ENCODE assay signal across 30 cellular contexts in genomic region chr15:40241305-40242215, GRCh38. TPM values are rescaled to one million over a fixed set of nuclear protein-coding genes. Genes with fewer than 3 reads are reported as not detected.
A peak's percentile ranks its signal among the peaks of the same experiment; 100 is the strongest.
DNase-seq lines count a peak whose midpoint lies in the region; ATAC-seq and TF ChIP-seq lines count a peak whose summit lies in the region.
"Had no signal": no experiment of that assay in that cellular context is flagged by ENCODE, and none has a peak within 500 bp of the region (broad histone marks: within the 10 kb centered on the region; RNA-seq: fewer than 3 reads in every experiment).

No MANE protein-coding gene starts in this region.

- no TSS peak for BruUV-seq in MCF 10A (replicated peaks; lab: Mats Ljungman, UMichigan)

- peaks cover 37% of the 10 kb centered on the region for H3K4me1 Mint-ChIP-seq in MCF 10A (ENCODE audit: insufficient read depth, unreplicated experiment)

- no peaks in the 10 kb centered on the region for H3K27me3 Mint-ChIP-seq in MCF 10A (ENCODE audit: insufficient read depth, unreplicated experiment)

- CTCF ChIA-PET in MCF 10A (lab: Yijun Ruan, JAX): interaction anchor here (0.7 to 8.8 kb wide), 12 partner anchors 11 to 137 kb away, joined by 3 to 127 read pairs (median 3); no protein-coding TSS in a partner anchor

- WGBS in sigmoid colon, 2 donors: 92 to 93% methylated on average over 14 of the region's 14 CpGs
- no CpG with 5 or more reads among the region's 14 CpGs for WGBS in gastroesophageal sphincter (ENCODE audit: low coverage in 1 of 2), 2 donors

- peaks cover 20% of the 10 kb centered on the region for H3K36me3 Mint-ChIP-seq in MCF 10A (ENCODE audit: insufficient read depth, unreplicated experiment)
- H3K36me3 Mint-ChIP-seq: activated CD4-positive, alpha-beta memory T cell treated with anti-CD3 and anti-CD28 coated beads for 36 hours; memory B cell had no signal

- ATAC-seq in HG03457 (IDR thresholded peaks at IDR 0.05; ENCODE audit: unreplicated experiment) (no peak), gastroesophageal sphincter (no peak)
- ATAC-seq: gastrocnemius medialis, right cardiac atrium had no signal

- TF ChIP-seq EP300 in sigmoid colon (IDR thresholded peaks at IDR 0.05) (no peak), gastroesophageal sphincter (IDR thresholded peaks at IDR 0.05) (no peak)

- no peak overlapping the region for H3K4me3 ChIP-seq in sigmoid colon
- no peak overlapping the region for H3K4me3 ChIP-seq in gastroesophageal sphincter
- H3K4me3 ChIP-seq: cardiac muscle cell, gastrocnemius medialis, K562 had no signal

- POLR2A ChIA-PET in MCF 10A (lab: Yijun Ruan, JAX): interaction anchor here (0.6 to 4.0 kb wide), 14 partner anchors 8 to 535 kb away, joined by 3 to 42 read pairs (median 4); partner anchors contain the start of gene SRP14

- H3K27ac ChIP-seq in sigmoid colon (no peak overlapping the region), gastroesophageal sphincter (no peak overlapping the region)
- H3K27ac ChIP-seq: C4-2B, cardiac muscle cell, gastrocnemius medialis had no signal

- no peak for TF ChIP-seq POLR2A in sigmoid colon (IDR thresholded peaks at IDR 0.05)
- no peak for TF ChIP-seq POLR2A in gastroesophageal sphincter (IDR thresholded peaks at IDR 0.05)

- TF ChIP-seq CTCF in GM20000 (IDR thresholded peaks at IDR 0.05; ENCODE audit: extremely low read depth, missing control alignments): no peak
- no peak for TF ChIP-seq CTCF in MCF 10A (IDR thresholded peaks at IDR 0.05; ENCODE audit: unreplicated experiment)
- no peak for TF ChIP-seq CTCF in sigmoid colon (IDR thresholded peaks at IDR 0.05)
- no peak for TF ChIP-seq CTCF in gastroesophageal sphincter (IDR thresholded peaks at IDR 0.05)

- H3K9me3 Mint-ChIP-seq in MCF 10A (ENCODE audit: unreplicated experiment): no peaks in the 10 kb centered on the region
- H3K9me3 Mint-ChIP-seq: activated CD4-positive, alpha-beta memory T cell treated with anti-CD3 and anti-CD28 coated beads for 36 hours; activated naive CD4-positive, alpha-beta T cell treated with anti-CD3 and anti-CD28 coated beads for 36 hours; memory B cell had no signal

- H3K4me1 ChIP-seq in sigmoid colon (peaks cover 0 to 12% (median 9%) of the 10 kb centered on the region in 4 donors), gastroesophageal sphincter (peaks cover 0 to 12% (median 5%) of the 10 kb centered on the region in 3 donors)

- H3K9me3 ChIP-seq in sigmoid colon (no peaks in the 10 kb centered on the region), gastroesophageal sphincter (no peaks in the 10 kb centered on the region)
- H3K9me3 ChIP-seq: gastrocnemius medialis had no signal

- peaks cover 0 to 21% (median 17%) of the 10 kb centered on the region in 3 donors for H3K27me3 ChIP-seq in sigmoid colon
- H3K27me3 ChIP-seq in gastroesophageal sphincter: peaks cover 5% of the 10 kb centered on the region
- H3K27me3 ChIP-seq: cardiac muscle cell had no signal

- H3K36me3 ChIP-seq in sigmoid colon (no peaks in the 10 kb centered on the region), gastroesophageal sphincter (no peaks in the 10 kb centered on the region)
- H3K36me3 ChIP-seq: cardiac muscle cell, gastrocnemius medialis had no signal

- DNase-seq in GM20000 (ENCODE audit: low spot score) (peak; percentile 10), MCF 10A (ENCODE audit: unreplicated experiment) (no peak), islet precursor cell (peak; percentile 48), sigmoid colon (peak; percentile 56), NCI-H226 (no peak), NCI-H146 (lab: John Stamatoyannopoulos, UW) (no peak)
- DNase-seq: activated naive CD4-positive, alpha-beta T cell treated with anti-CD3 and anti-CD28 coated beads for 36 hours; activated T-cell treated with anti-CD3 and anti-CD28 coated beads, Interleukin-2, amount 50 U/mL, for 1 hour; amniotic stem cell; gastrocnemius medialis; NCI-H1436 treated with DMSO at 0.1 percent for 48 hours; NCI-H2171; NCI-H69; occipital lobe; SHP77; stimulated activated CD4-positive, alpha-beta T cell treated with anti-CD3 and anti-CD28 coated beads, Interleukin-15, amount 100 ng/mL, for 24 hours; SW 1271 had no signal

- H3K4me3 Mint-ChIP-seq in MCF 10A (ENCODE audit: unreplicated experiment): peak overlapping the region; percentile 73
- H3K4me3 Mint-ChIP-seq: activated CD4-positive, alpha-beta memory T cell treated with anti-CD3 and anti-CD28 coated beads for 36 hours; activated naive CD4-positive, alpha-beta T cell treated with anti-CD3 and anti-CD28 coated beads for 36 hours; memory B cell had no signal

- peak overlapping the region; percentile 67 for H3K27ac Mint-ChIP-seq in MCF 10A (ENCODE audit: low read depth, unreplicated experiment)
- H3K27ac Mint-ChIP-seq: activated CD4-positive, alpha-beta memory T cell treated with anti-CD3 and anti-CD28 coated beads for 36 hours; activated naive CD4-positive, alpha-beta T cell treated with anti-CD3 and anti-CD28 coated beads for 36 hours had no signal

- intact Hi-C loops in MCF 10A (cut with micrococcal nuclease): no loop called here
- intact Hi-C loops in sigmoid colon (cut with DNase I): no loop called here

RNA-seq across cellular contexts. Expression of gene PAK6, which starts 2.7 kb away (rescaled TPM):
- total RNA-seq in MCF 10A (2022): 9.3 and 9.5 TPM in 2 replicates
- total RNA-seq in sigmoid colon: 1 to 10 TPM in 3 of 4 donors, under 1 TPM in 1; 0.33 to 3.0 (median 1.2) TPM
- polyA plus RNA-seq in sigmoid colon: 1 to 10 TPM; 1.2 to 2.8 (median 1.6) TPM
- total RNA-seq in gastroesophageal sphincter: 1 to 10 TPM in 2 of 4 donors, under 1 TPM in 2; 0.94 to 4.6 (median 1.6) TPM
- total RNA-seq: activated naive CD4-positive, alpha-beta T cell treated with anti-CD3 and anti-CD28 coated beads for 36 hours; dermis microvascular lymphatic vessel endothelial cell had no signal
- polyA plus RNA-seq: AG04450 had no signal

RNA-seq across cellular contexts. Expression of gene ANKRD63, which starts 41.3 kb away (rescaled TPM):
- total RNA-seq in MCF 10A (2022) (not detected in 2 replicates), sigmoid colon (1 to 10 TPM in 1 of 4 donors, not detected in 3; 1.6 TPM), gastroesophageal sphincter (1 to 10 TPM in 1 of 4 donors, not detected in 3; 1.6 TPM)
- not detected for polyA plus RNA-seq in sigmoid colon
- total RNA-seq: activated CD4-positive, alpha-beta memory T cell treated with anti-CD3 and anti-CD28 coated beads for 36 hours; activated naive CD4-positive, alpha-beta T cell treated with anti-CD3 and anti-CD28 coated beads for 36 hours; dermis microvascular lymphatic vessel endothelial cell; esophagus mucosa; gastrocnemius medialis; kidney; occipital lobe; subcutaneous adipose tissue had no signal
- polyA plus RNA-seq: AG04450 had no signal

Comparison
In these comparisons a context has a peak if more than half of its experiments do, and no peak if none do; other contexts are left out.
1. DNase-seq: peak in GM20000 (single experiment), islet precursor cell (single experiment) and sigmoid colon (single experiment); none in MCF 10A (single experiment), NCI-H226 (single experiment) and NCI-H146 (single experiment).